Comparison of ENCODE assay signal across 15 cellular contexts in genomic region chr1:30879126-30879786, GRCh38. TPM values are rescaled to one million over a fixed set of nuclear protein-coding genes. Genes with fewer than 3 reads are reported as not detected.
DNase-seq lines count a peak whose midpoint lies in the region; ATAC-seq, FAIRE-seq and TF ChIP-seq lines count a peak whose summit lies in the region.
"Had no signal": no experiment of that assay in that cellular context is flagged by ENCODE, and none has a peak within 500 bp of the region (broad histone marks: within the 10 kb centered on the region; RNA-seq: fewer than 3 reads in every experiment).

No MANE protein-coding gene starts in this region.

- H3K4me3 ChIP-seq in A673 (ENCODE audit: low read depth, low read length, poor library complexity, severe bottlenecking) (no peak overlapping the region), ascending aorta (no peak overlapping the region), left lung (no peak overlapping the region)
- H3K4me3 ChIP-seq: body of pancreas, lung, pancreas had no signal

- POLR2A ChIA-PET in A673 (lab: Charles Lee; ENCODE audit: low non-redundant PET), result no interaction called here

- no peak for FAIRE-seq in HTR-8/SVneo (lab: Jason Lieb, UNC)
- FAIRE-seq: pancreas had no signal

- H3K27me3 ChIP-seq in A673 (replicated peaks; ENCODE audit: insufficient read depth, low read depth, low read length, poor library complexity) (no peaks in the 10 kb centered on the region), ascending aorta (no peaks in the 10 kb centered on the region), left lung (no peaks in the 10 kb centered on the region)
- H3K27me3 ChIP-seq: body of pancreas, pancreas had no signal

- ATAC-seq in left lung, result peak; percentile 28
- no peak for ATAC-seq in GM18868 (IDR thresholded peaks at IDR 0.05; ENCODE audit: unreplicated experiment)
- ATAC-seq in HG02840 (IDR thresholded peaks at IDR 0.05; ENCODE audit: low FRiP score, unreplicated experiment), result no peak
- ATAC-seq: body of pancreas had no signal

- peak; percentile 62 for DNase-seq in A673 (ENCODE audit: low spot score)
- DNase-seq in NCI-H1105 (lab: John Stamatoyannopoulos, UW), result peak; percentile 25
- no peak for DNase-seq in ascending aorta (ENCODE audit: low spot score in 2 of 2)
- DNase-seq in left lung, result peak in 1 of 2 donors; percentile 50
- no peak for DNase-seq in stimulated activated CD8-positive, alpha-beta memory T cell treated with anti-CD3 and anti-CD28 coated beads, Interleukin-4, amount 100 ng/mL, for 48 hours
- DNase-seq in HTR-8/SVneo (ENCODE audit: insufficient read length, low spot score), result no peak
- DNase-seq: activated CD4-positive, alpha-beta T cell treated with anti-CD3 and anti-CD28 coated beads, Interleukin-2, amount 50 U/mL, for 1 hour; erythroblast; NCI-H1048; OCI-M1 had no signal

- H3K9me3 ChIP-seq in A673 (ENCODE audit: low read depth, low read length, poor library complexity, severe bottlenecking) (no peaks in the 10 kb centered on the region), ascending aorta (no peaks in the 10 kb centered on the region), left lung (no peaks in the 10 kb centered on the region)
- H3K9me3 ChIP-seq: body of pancreas, pancreas had no signal

- CTCF ChIA-PET in A673 (lab: Charles Lee), result interaction anchor here (0.6 kb wide), 2 partner anchors 32 to 53 kb away, joined by 3 read pairs; no protein-coding TSS in a partner anchor

- BruUV-seq in A673 (replicated peaks; lab: Mats Ljungman, UMichigan), result no TSS peak

- H3K4me1 ChIP-seq in A673 (ENCODE audit: insufficient read depth, low read length, poor library complexity, severe bottlenecking), result peaks cover 23% of the 10 kb centered on the region
- H3K4me1 ChIP-seq in ascending aorta, result peaks cover 7 to 33% of the 10 kb centered on the region in 2 donors
- peaks cover 16 to 29% of the 10 kb centered on the region in 2 donors for H3K4me1 ChIP-seq in left lung
- H3K4me1 ChIP-seq: body of pancreas, pancreas had no signal

- no peak overlapping the region for H3K27ac ChIP-seq in A673 (ENCODE audit: low read depth, low read length, poor library complexity, severe bottlenecking)
- peak overlapping the region; percentile 48 to 56 for H3K27ac ChIP-seq in ascending aorta
- peak overlapping the region in 1 of 2 donors; percentile 30 for H3K27ac ChIP-seq in left lung
- H3K27ac ChIP-seq: body of pancreas, pancreas had no signal

- H3K36me3 ChIP-seq in A673 (ENCODE audit: insufficient read depth, low read length, poor library complexity, severe bottlenecking) (no peaks in the 10 kb centered on the region), ascending aorta (peaks cover 16 to 24% of the 10 kb centered on the region in 2 donors), left lung (peaks cover 0 to 6% of the 10 kb centered on the region in 2 donors)
- H3K36me3 ChIP-seq: pancreas had no signal

- intact Hi-C loops in A673 (cut with micrococcal nuclease; ENCODE audit: unreplicated experiment) (no loop called here), ascending aorta (cut with DNase I) (loop anchor here (5.0 kb wide), 1 partner anchor 33 kb away; no protein-coding TSS in a partner anchor), left lung (cut with DNase I) (no loop called here)

- TF ChIP-seq CTCF in A673 (conservative IDR thresholded peaks at IDR 0.05; ENCODE audit: low read depth, low read length), result no peak
- TF ChIP-seq CTCF in ascending aorta (IDR thresholded peaks at IDR 0.05), result no peak
- TF ChIP-seq CTCF in left lung (IDR thresholded peaks at IDR 0.05), result no peak

RNA-seq across cellular contexts. Expression of gene SDC3, which starts 29.3 kb away (rescaled TPM):
- total RNA-seq in A673 (2021) (7.7 and 11.6 TPM in 2 replicates), ascending aorta (51.9 TPM), left lung (10 to 100 TPM; 48.2 to 65.2 TPM)

Comparison
In these comparisons a context has a peak if more than half of its experiments do, and no peak if none do; other contexts are left out.
1. DNase-seq: peak in A673 (single experiment) and NCI-H1105 (single experiment); none in ascending aorta (0 of 2), stimulated activated CD8-positive, alpha-beta memory T cell treated with anti-CD3 and anti-CD28 coated beads, Interleukin-4, amount 100 ng/mL, for 48 hours (single experiment) and HTR-8/SVneo (single experiment).